Comparison of ENCODE assay signal across 25 cellular contexts in genomic region chr20:62404112-62404665, GRCh38. TPM values are rescaled to one million over a fixed set of nuclear protein-coding genes. Genes with fewer than 3 reads are reported as not detected.
DNase-seq lines count a peak whose midpoint lies in the region; ATAC-seq and TF ChIP-seq lines count a peak whose summit lies in the region.
"Had no signal": no experiment of that assay in that cellular context is flagged by ENCODE, and none has a peak within 500 bp of the region (broad histone marks: within the 10 kb centered on the region; RNA-seq: fewer than 3 reads in every experiment).

No MANE protein-coding gene starts in this region.

- CTCF ChIA-PET in CD8-positive, alpha-beta T cell (lab: Charles Lee), result no interaction called here

- peaks cover 39 to 90% (median 87%) of the 10 kb centered on the region in 10 experiments for H3K4me1 ChIP-seq in BLaER1 treated with 17β-estradiol and CSF1 and Interleukin-3, amounts not matched to agents 10 nM and 100 nM
- peaks cover 18% of the 10 kb centered on the region for H3K4me1 ChIP-seq in CD8-positive, alpha-beta T cell (ENCODE audit: insufficient read depth, low read length)

- peaks cover 0 to 27% (median 6%) of the 10 kb centered on the region in 11 experiments; a peak in 8 of 22 replicates for H3K36me3 ChIP-seq in BLaER1 treated with 17β-estradiol and CSF1 and Interleukin-3, amounts not matched to agents 10 nM and 100 nM
- no peaks in the 10 kb centered on the region for H3K36me3 ChIP-seq in CD8-positive, alpha-beta T cell (ENCODE audit: insufficient read depth, low read length)

- DNase-seq in CD8-positive, alpha-beta T cell, result no peak
- no peak for DNase-seq in NCI-H1092 (lab: John Stamatoyannopoulos, UW)
- no peak for DNase-seq in ureter (ENCODE audit: low spot score)
- no peak for DNase-seq in G401 (ENCODE audit: low spot score)
- DNase-seq: activated CD4-positive, alpha-beta T cell treated with anti-CD3 and anti-CD28 coated beads for 1 hour; activated CD8-positive, alpha-beta memory T cell treated with anti-CD3 and anti-CD28 coated beads, Interleukin-2, amount 50 U/mL, for 48 hours; activated naive CD4-positive, alpha-beta T cell; central memory CD4-positive, alpha-beta T cell; erythroblast; foreskin fibroblast; HFFc6; NCI-H1105; NCI-H2081; NCI-H345; Right ventricle myocardium superior; stimulated activated CD4-positive, alpha-beta T cell treated with anti-CD3 and anti-CD28 coated beads, Interleukin-2, amount 100 ng/mL, for 24 hours; testis had no signal

- in situ Hi-C loops in G401 (cut with HindIII; ENCODE audit: low sequenced_read_pairs), result no loop called here

- H4K20me1 ChIP-seq in BLaER1 treated with 17β-estradiol and CSF1 and Interleukin-3, amounts not matched to agents 10 nM and 100 nM, result peaks cover 13 to 61% (median 30%) of the 10 kb centered on the region in 11 experiments; a peak in 17 of 22 replicates

- H3K36me3 Mint-ChIP-seq in CD8-positive, alpha-beta T cell, result peaks cover 5% of the 10 kb centered on the region
- no peaks in the 10 kb centered on the region for H3K36me3 Mint-ChIP-seq in activated T-helper 17 cell treated with anti-CD3 and anti-CD28 coated beads, Interleukin-2, amount 50 U/mL, for 72 hours (ENCODE audit: low read depth)
- H3K36me3 Mint-ChIP-seq in nephron (ENCODE audit: low read depth), result peaks cover 4% of the 10 kb centered on the region

- no peaks in the 10 kb centered on the region for H3K9me3 ChIP-seq in BLaER1 treated with 17β-estradiol and CSF1 and Interleukin-3, amounts not matched to agents 10 nM and 100 nM (replicated peaks in 1 of 11)
- no peaks in the 10 kb centered on the region for H3K9me3 ChIP-seq in CD8-positive, alpha-beta T cell (ENCODE audit: low read length)
- H3K9me3 ChIP-seq: testis had no signal

- no peaks in the 10 kb centered on the region for H3K9me3 Mint-ChIP-seq in CD8-positive, alpha-beta T cell
- no peaks in the 10 kb centered on the region for H3K9me3 Mint-ChIP-seq in activated T-helper 17 cell treated with anti-CD3 and anti-CD28 coated beads, Interleukin-2, amount 50 U/mL, for 72 hours
- no peaks in the 10 kb centered on the region for H3K9me3 Mint-ChIP-seq in nephron
- H3K9me3 Mint-ChIP-seq: HFFc6; stimulated activated memory B cell treated with anti-CD40 and anti-IgM and Interleukin-4, amounts not matched to agents 10 μg/mL and 1 μg/mL and 100 μg/mL, for 72 hours had no signal

- TF ChIP-seq CTCF in CD8-positive, alpha-beta T cell (IDR thresholded peaks at IDR 0.05), result no peak
- no peak for TF ChIP-seq CTCF in nephron (IDR thresholded peaks at IDR 0.05; ENCODE audit: unreplicated experiment in 3 of 3)

- POLR2A ChIA-PET in CD8-positive, alpha-beta T cell (lab: Charles Lee), result no interaction called here

- H3K27ac Mint-ChIP-seq in CD8-positive, alpha-beta T cell, result no peak overlapping the region
- no peak overlapping the region for H3K27ac Mint-ChIP-seq in activated T-helper 17 cell treated with anti-CD3 and anti-CD28 coated beads, Interleukin-2, amount 50 U/mL, for 72 hours
- H3K27ac Mint-ChIP-seq in nephron, result no peak overlapping the region
- H3K27ac Mint-ChIP-seq: HFFc6; stimulated activated memory B cell treated with anti-CD40 and anti-IgM and Interleukin-4, amounts not matched to agents 10 μg/mL and 1 μg/mL and 100 μg/mL, for 72 hours had no signal

- ATAC-seq in CD8-positive, alpha-beta T cell, result no peak
- no peak for ATAC-seq in activated T-helper 17 cell treated with anti-CD3 and anti-CD28 coated beads, Interleukin-2, amount 50 U/mL, for 72 hours (replicated peaks)
- ATAC-seq: stimulated activated memory B cell treated with anti-CD40 and anti-IgM and Interleukin-4, amounts not matched to agents 10 μg/mL and 1 μg/mL and 100 μg/mL, for 72 hours had no signal

- H3K27me3 Mint-ChIP-seq in CD8-positive, alpha-beta T cell (ENCODE audit: low read depth), result no peaks in the 10 kb centered on the region
- no peaks in the 10 kb centered on the region for H3K27me3 Mint-ChIP-seq in activated T-helper 17 cell treated with anti-CD3 and anti-CD28 coated beads, Interleukin-2, amount 50 U/mL, for 72 hours
- H3K27me3 Mint-ChIP-seq in nephron (ENCODE audit: low read depth), result peaks cover 5% of the 10 kb centered on the region
- H3K27me3 Mint-ChIP-seq: stimulated activated memory B cell treated with anti-CD40 and anti-IgM and Interleukin-4, amounts not matched to agents 10 μg/mL and 1 μg/mL and 100 μg/mL, for 72 hours had no signal

- peak overlapping the region in 1 of 11 experiments; percentile 7; a peak in 2 of 22 replicates for H3K27ac ChIP-seq in BLaER1 treated with 17β-estradiol and CSF1 and Interleukin-3, amounts not matched to agents 10 nM and 100 nM
- no peak overlapping the region for H3K27ac ChIP-seq in CD8-positive, alpha-beta T cell (ENCODE audit: low read depth, low read length)
- H3K27ac ChIP-seq: hepatocyte, testis had no signal

- H3K9ac ChIP-seq in BLaER1 treated with 17β-estradiol and CSF1 and Interleukin-3, amounts not matched to agents 10 nM and 100 nM, result peak overlapping the region in 6 of 11 experiments; percentile 1 to 95 (median 31); a peak in 4 of 22 replicates

- peaks cover 19% of the 10 kb centered on the region for H3K4me1 Mint-ChIP-seq in CD8-positive, alpha-beta T cell (ENCODE audit: low read depth)
- peaks cover 5% of the 10 kb centered on the region for H3K4me1 Mint-ChIP-seq in activated T-helper 17 cell treated with anti-CD3 and anti-CD28 coated beads, Interleukin-2, amount 50 U/mL, for 72 hours
- peaks cover 6% of the 10 kb centered on the region for H3K4me1 Mint-ChIP-seq in nephron

- no peak overlapping the region for H3K4me3 ChIP-seq in BLaER1 treated with 17β-estradiol and CSF1 and Interleukin-3, amounts not matched to agents 10 nM and 100 nM
- H3K4me3 ChIP-seq in CD8-positive, alpha-beta T cell (ENCODE audit: low read depth, low read length), result no peak overlapping the region
- H3K4me3 ChIP-seq: hepatocyte, skin epidermis, testis had no signal

- H3K27me3 ChIP-seq in BLaER1 treated with 17β-estradiol and CSF1 and Interleukin-3, amounts not matched to agents 10 nM and 100 nM, result no peaks in the 10 kb centered on the region
- no peaks in the 10 kb centered on the region for H3K27me3 ChIP-seq in CD8-positive, alpha-beta T cell (ENCODE audit: insufficient read depth, low read length)
- H3K27me3 ChIP-seq: hepatocyte, testis had no signal

- H3K4me3 Mint-ChIP-seq in CD8-positive, alpha-beta T cell, result peak overlapping the region; percentile 29
- H3K4me3 Mint-ChIP-seq in activated T-helper 17 cell treated with anti-CD3 and anti-CD28 coated beads, Interleukin-2, amount 50 U/mL, for 72 hours, result peak overlapping the region; percentile 11
- peak overlapping the region; percentile 48 to 63 (median 55) for H3K4me3 Mint-ChIP-seq in nephron
- H3K4me3 Mint-ChIP-seq: HFFc6; stimulated activated memory B cell treated with anti-CD40 and anti-IgM and Interleukin-4, amounts not matched to agents 10 μg/mL and 1 μg/mL and 100 μg/mL, for 72 hours had no signal

- peak overlapping the region in 8 of 11 experiments; percentile 94 to 100 (median 98); a peak in 10 of 22 replicates for H3K4me2 ChIP-seq in BLaER1 treated with 17β-estradiol and CSF1 and Interleukin-3, amounts not matched to agents 10 nM and 100 nM

- intact Hi-C loops in CD8-positive, alpha-beta T cell (cut with DNase I, micrococcal nuclease), result no loop called here

RNA-seq across cellular contexts. Expression of gene CABLES2, which starts 2.9 kb away (rescaled TPM):
- total RNA-seq in CD8-positive, alpha-beta T cell, result 1 to 10 TPM; 4.5 to 5.1 TPM
- 1 to 10 TPM; 6.8 to 6.9 TPM for total RNA-seq in activated T-helper 17 cell treated with anti-CD3 and anti-CD28 coated beads, Interleukin-2, amount 50 U/mL, for 72 hours
- total RNA-seq in ureter, result 4.0 TPM
- 4.2 and 7.2 TPM in 2 replicates for total RNA-seq in G401 (2014; rRNA removed; shearing (Covaris generic))

RNA-seq across cellular contexts. Expression of gene RPS21, which starts 17.3 kb away (rescaled TPM):
- 1,000 to 10,000 TPM; 3,441 to 3,445 TPM for total RNA-seq in CD8-positive, alpha-beta T cell
- total RNA-seq in activated T-helper 17 cell treated with anti-CD3 and anti-CD28 coated beads, Interleukin-2, amount 50 U/mL, for 72 hours, result 1,000 to 10,000 TPM; 2,323 to 2,749 TPM
- 1,691 TPM for total RNA-seq in ureter
- total RNA-seq in G401 (2014; rRNA removed; shearing (Covaris generic)), result 1,245 and 1,753 TPM in 2 replicates

RNA-seq across cellular contexts. Expression of gene RBBP8NL, which starts 23.1 kb away (rescaled TPM):
- total RNA-seq in CD8-positive, alpha-beta T cell, result not detected
- not detected for total RNA-seq in activated T-helper 17 cell treated with anti-CD3 and anti-CD28 coated beads, Interleukin-2, amount 50 U/mL, for 72 hours
- 11.4 TPM for total RNA-seq in ureter
- total RNA-seq in G401 (2014; rRNA removed; shearing (Covaris generic)), result not detected in 2 replicates
- total RNA-seq: Daoy, HFFc6, pulmonary artery endothelial cell, Right ventricle myocardium superior had no signal

RNA-seq across cellular contexts. Expression of gene LAMA5, which starts 37.1 kb away (rescaled TPM):
- total RNA-seq in CD8-positive, alpha-beta T cell, result 1 to 10 TPM in 1 of 2 experiments, under 1 TPM in 1; 0.28 to 1.1 TPM
- under 1 TPM; 0.29 to 0.39 TPM for total RNA-seq in activated T-helper 17 cell treated with anti-CD3 and anti-CD28 coated beads, Interleukin-2, amount 50 U/mL, for 72 hours
- 433 TPM for total RNA-seq in ureter
- total RNA-seq in G401 (2014; rRNA removed; shearing (Covaris generic)), result 21.6 and 28.3 TPM in 2 replicates

Comparison
In these comparisons a context has a peak if more than half of its experiments do, and no peak if none do; other contexts are left out.
1. RNA of gene RBBP8NL, which starts 23.1 kb away (total RNA-seq): 11.4 TPM in ureter (single experiment); not detected in CD8-positive, alpha-beta T cell, not detected in activated T-helper 17 cell treated with anti-CD3 and anti-CD28 coated beads, Interleukin-2, amount 50 U/mL, for 72 hours and not detected in G401; every median in the first group is over 10 times any median in the second.
2. Peak in every context shown above with its lines, with median percentiles within 50 percentile points of each other: H3K4me3 Mint-ChIP-seq.